In the genomic region with DNA sequence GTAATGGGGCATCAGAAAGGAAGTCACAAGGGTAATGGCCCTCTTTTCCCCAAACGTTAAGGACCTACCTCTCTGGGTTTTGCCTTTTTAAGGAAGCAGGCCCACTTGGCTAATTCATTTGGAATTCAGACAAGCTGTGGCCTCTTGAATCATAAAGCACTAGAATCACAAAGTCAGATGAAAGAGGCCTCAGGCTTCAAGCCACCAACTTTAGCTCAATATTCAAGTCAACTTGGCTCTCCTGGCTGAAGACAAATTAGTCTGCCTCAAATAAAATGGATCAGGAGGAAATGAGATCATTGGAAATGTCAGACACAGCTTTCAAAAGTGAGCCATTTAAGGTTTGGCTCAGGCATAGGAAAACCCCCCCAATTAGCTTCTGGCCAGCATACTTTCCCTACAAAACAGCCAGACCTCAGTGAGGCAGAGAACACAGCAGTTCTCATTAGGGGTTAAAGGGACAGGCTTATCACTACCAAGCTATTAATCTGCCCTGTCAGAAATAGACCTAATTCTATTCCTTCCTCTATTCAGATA, we compare ENCODE assay signal across 10 cellular contexts. TPM values are rescaled to one million over a fixed set of nuclear protein-coding genes. Genes with fewer than 3 reads are reported as not detected.
A peak's percentile ranks its signal among the peaks of the same experiment; 100 is the strongest.
DNase-seq lines count a peak whose midpoint lies in the region; ATAC-seq and TF ChIP-seq lines count a peak whose summit lies in the region.
"Had no signal": no experiment of that assay in that cellular context is flagged by ENCODE, and none has a peak within 500 bp of the region (broad histone marks: within the 10 kb centered on the region; RNA-seq: fewer than 3 reads in every experiment).

No MANE protein-coding gene starts in this region.

- DNase-seq in NCI-H226, result peak; percentile 90
- DNase-seq in esophagus squamous epithelium (lab: John Stamatoyannopoulos, UW), result no peak
- DNase-seq in glutamatergic neuron, result no peak
- no peak for DNase-seq in adrenal gland
- DNase-seq in stimulated activated CD4-positive, alpha-beta T cell treated with anti-CD3 and anti-CD28 coated beads, Interleukin-4, amount 100 ng/mL, for 4 hours, result no peak
- DNase-seq: retina had no signal

- ATAC-seq in HG02763 (IDR thresholded peaks at IDR 0.05; ENCODE audit: unreplicated experiment), result no peak

- no peak overlapping the region for H2AFZ ChIP-seq in ACC112 (ENCODE audit: low read length, unreplicated experiment)

- H3K27me3 Mint-ChIP-seq in glutamatergic neuron (ENCODE audit: unreplicated experiment), result no peaks in the 10 kb centered on the region

- H3K79me2 ChIP-seq in ACC112 (ENCODE audit: control insufficient read depth, insufficient read depth, low read length, unreplicated experiment), result no peaks in the 10 kb centered on the region

- H3K9me3 Mint-ChIP-seq in glutamatergic neuron (ENCODE audit: unreplicated experiment), result no peaks in the 10 kb centered on the region

- H3K4me1 Mint-ChIP-seq in glutamatergic neuron (ENCODE audit: low read depth, unreplicated experiment), result peaks cover 2% of the 10 kb centered on the region

- H3K4me1 ChIP-seq in ACC112 (ENCODE audit: control insufficient read depth, insufficient read depth, low read length, unreplicated experiment) (peaks cover 17% of the 10 kb centered on the region), esophagus squamous epithelium (peaks cover 0 to 19% (median 0%) of the 10 kb centered on the region in 3 donors), mesodermal cell (ENCODE audit: control insufficient read depth, insufficient read depth, low read length, poor library complexity, severe bottlenecking) (peaks cover 28% of the 10 kb centered on the region), adrenal gland (replicated peaks in 1 of 2) (peaks cover 0 to 19% of the 10 kb centered on the region in 2 donors)

- no peak overlapping the region for H3K4me3 Mint-ChIP-seq in glutamatergic neuron (ENCODE audit: unreplicated experiment)

- TF ChIP-seq POLR2A in esophagus squamous epithelium (IDR thresholded peaks at IDR 0.05) (no peak), adrenal gland (IDR thresholded peaks at IDR 0.05) (no peak)

- H3K27me3 ChIP-seq in ACC112 (ENCODE audit: insufficient read depth, low read length), result no peaks in the 10 kb centered on the region
- H3K27me3 ChIP-seq in esophagus squamous epithelium, result no peaks in the 10 kb centered on the region
- no peaks in the 10 kb centered on the region for H3K27me3 ChIP-seq in adrenal gland

- WGBS in esophagus squamous epithelium, 2 donors, result 33 to 35% methylated on average over 1 of the region's 1 CpG
- 14% methylated on average over 1 of the region's 1 CpG; no CpG with 5 or more reads in 1 of the 2 experiments for WGBS in mesodermal cell (ENCODE audit: insufficient coverage in 2 of 2), 2 experiments
- 35 to 57% (median 45%) methylated on average over 1 of the region's 1 CpG for WGBS in adrenal gland, 4 donors

- H3K4me3 ChIP-seq in ACC112 (ENCODE audit: low read depth, low read length) (no peak overlapping the region), esophagus squamous epithelium (no peak overlapping the region), mesodermal cell (ENCODE audit: extremely low read depth, insufficient read depth, low read length, poor library complexity, severe bottlenecking) (no peak overlapping the region), adrenal gland (no peak overlapping the region)

- H3K36me3 ChIP-seq in ACC112 (ENCODE audit: insufficient read depth, low read length) (peaks cover 12% of the 10 kb centered on the region), esophagus squamous epithelium (peaks cover 0 to 44% (median 3%) of the 10 kb centered on the region in 3 donors), mesodermal cell (ENCODE audit: control insufficient read depth, insufficient read depth, low read length) (peaks cover 18% of the 10 kb centered on the region), adrenal gland (replicated peaks in 1 of 2) (peaks cover 0 to 4% of the 10 kb centered on the region in 2 donors)

- H3K36me3 Mint-ChIP-seq in glutamatergic neuron (ENCODE audit: unreplicated experiment), result no peaks in the 10 kb centered on the region

- H3K27ac ChIP-seq in ACC112 (ENCODE audit: low read depth, low read length) (peak overlapping the region; percentile 62), esophagus squamous epithelium (peak overlapping the region in 3 of 4 donors; percentile 17 to 66 (median 45)), mesodermal cell (ENCODE audit: low read depth, low read length, severe bottlenecking) (peak overlapping the region; percentile 83), adrenal gland (peak overlapping the region in 2 of 5 donors; percentile 35 to 39)
- H3K27ac ChIP-seq: C4-2B had no signal

- H3K27ac Mint-ChIP-seq in glutamatergic neuron (ENCODE audit: unreplicated experiment), result no peak overlapping the region

- TF ChIP-seq CTCF in esophagus squamous epithelium (IDR thresholded peaks at IDR 0.05) (no peak), glutamatergic neuron (IDR thresholded peaks at IDR 0.05; ENCODE audit: partially characterized antibody, unreplicated experiment) (no peak), adrenal gland (IDR thresholded peaks at IDR 0.05) (no peak)

- intact Hi-C loops in esophagus squamous epithelium (cut with DNase I), result no loop called here
- intact Hi-C loops in adrenal gland (cut with DNase I), result no loop called here

- H3K9me3 ChIP-seq in esophagus squamous epithelium, result no peaks in the 10 kb centered on the region
- no peaks in the 10 kb centered on the region for H3K9me3 ChIP-seq in mesodermal cell (ENCODE audit: control insufficient read depth, low read length)
- H3K9me3 ChIP-seq in adrenal gland (replicated peaks in 1 of 3), result no peaks in the 10 kb centered on the region

RNA-seq across cellular contexts. Expression of gene SLC35D1, which starts 34.3 kb away (rescaled TPM):
- total RNA-seq in esophagus squamous epithelium (10 to 100 TPM in 2 of 4 donors, 1 to 10 TPM in 2; 5.7 to 12.5 (median 10.5) TPM), glutamatergic neuron (ENCODE audit: unreplicated experiment) (2.7 TPM), adrenal gland (10 to 100 TPM in 7 of 8 donors, 1 to 10 TPM in 1; 9.4 to 17.6 (median 13.7) TPM)
- 4.6 TPM for polyA plus RNA-seq in mesodermal cell (2013, experiment 1 of 2)
- 5.5 TPM for polyA plus RNA-seq in mesodermal cell (2013, experiment 2 of 2)
- polyA plus RNA-seq in adrenal gland, result 10 to 100 TPM in 1 of 3 donors, 1 to 10 TPM in 2; 1.9 to 15.7 (median 1.9) TPM
